ENCODE assay signal across 19 cellular contexts in the genomic region with DNA sequence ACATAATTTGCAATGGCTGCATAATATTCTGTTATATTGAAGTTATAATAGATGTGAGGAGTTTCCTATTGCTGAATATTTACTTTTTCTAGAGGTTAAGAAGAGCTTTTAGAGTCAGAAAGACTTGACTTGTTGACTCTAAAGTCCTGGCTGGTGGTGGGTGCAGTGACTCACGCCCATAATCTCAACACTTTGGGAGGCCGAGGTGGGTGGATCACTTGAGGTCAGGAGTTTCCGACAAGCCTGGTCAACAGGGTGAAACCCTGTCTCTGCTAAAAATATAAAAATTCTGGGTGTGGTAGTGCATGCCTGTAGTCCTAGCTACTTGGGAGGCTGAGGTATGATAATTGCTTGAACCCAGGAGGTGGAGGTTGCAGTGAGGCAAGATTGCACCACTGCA. TPM values are rescaled to one million over a fixed set of nuclear protein-coding genes. Genes with fewer than 3 reads are reported as not detected.
DNase-seq lines count a peak whose midpoint lies in the region; ATAC-seq, FAIRE-seq and TF ChIP-seq lines count a peak whose summit lies in the region.
"Had no signal": no experiment of that assay in that cellular context is flagged by ENCODE, and none has a peak within 500 bp of the region (broad histone marks: within the 10 kb centered on the region; RNA-seq: fewer than 3 reads in every experiment).

No MANE protein-coding gene starts in this region.

- H3K9me3 ChIP-seq in A549: no peaks in the 10 kb centered on the region
- H3K9me3 ChIP-seq in SJSA1 (replicated peaks): no peaks in the 10 kb centered on the region
- H3K9me3 ChIP-seq in neuronal stem cell (replicated peaks in 1 of 2; ENCODE audit: control insufficient read depth in 2 of 2, insufficient read depth in 1 of 2, low read depth in 1 of 2, low read length in 2 of 2): no peaks in the 10 kb centered on the region
- H3K9me3 ChIP-seq: vagina had no signal

- no peak for TF ChIP-seq EP300 in A549 (IDR thresholded peaks at IDR 0.05)

- H2BK12ac ChIP-seq in neuronal stem cell (ENCODE audit: low read length): no peak overlapping the region

- TF ChIP-seq POLR2A in A549 (IDR thresholded peaks at IDR 0.05; ENCODE audit: low read length): no peak

- peak in 1 of 2 experiments; percentile 57 for DNase-seq in A549 (ENCODE audit: low read depth in 1 of 2, low spot score in 1 of 2)
- peak; percentile 80 to 85 for DNase-seq in SJSA1 (ENCODE audit: low read depth in 1 of 2, low spot score in 2 of 2)
- DNase-seq in glomerular visceral epithelial cell (ENCODE audit: extremely low spot score): peak; percentile 55
- no peak for DNase-seq in activated T-cell treated with anti-CD3 and anti-CD28 coated beads, Interleukin-2, amount 50 U/mL, for 1 hour
- no peak for DNase-seq in activated CD4-positive, CD25-positive, alpha-beta regulatory T cell treated with anti-CD3 and anti-CD28 coated beads, Interleukin-2, amount 50 U/mL, for 72 hours
- no peak for DNase-seq in neuronal stem cell (ENCODE audit: low spot score)
- no peak for DNase-seq in cerebellar nuclear complex (lab: John Stamatoyannopoulos, UW)
- DNase-seq: activated naive CD4-positive, alpha-beta T cell treated with anti-CD3 and anti-CD28 coated beads, Interleukin-2, amount 50 U/mL, for 16 hours; activated T-cell treated with anti-CD3 and anti-CD28 coated beads, Interleukin-2, amount 50 U/mL, for 24 hours; CD4-positive, alpha-beta T cell; GOT3; NCI-H146; NCI-H345; occipital lobe; stimulated activated CD4-positive, alpha-beta T cell treated with anti-CD3 and anti-CD28 coated beads, Interleukin-2, amount 100 ng/mL, for 24 hours had no signal

- no peaks in the 10 kb centered on the region for H3K36me3 ChIP-seq in SJSA1
- H3K36me3 ChIP-seq in neuronal stem cell (replicated peaks in 1 of 2; ENCODE audit: control insufficient read depth in 2 of 2, insufficient read depth in 2 of 2, low read length in 2 of 2): no peaks in the 10 kb centered on the region
- H3K36me3 ChIP-seq: vagina had no signal

- no peaks in the 10 kb centered on the region for H3K79me1 ChIP-seq in neuronal stem cell (ENCODE audit: low read depth, low read length)

- 0 out of 3 replicates have a peak overlapping the region, but pooled peaks have one; percentile 16 for H3K4me2 ChIP-seq in A549
- H3K4me2 ChIP-seq in neuronal stem cell (ENCODE audit: insufficient read depth, low read length, poor library complexity, severe bottlenecking): no peak overlapping the region

- H4K8ac ChIP-seq in neuronal stem cell (ENCODE audit: low read depth, low read length): no peak overlapping the region

- H2BK5ac ChIP-seq in neuronal stem cell (ENCODE audit: low read length): no peak overlapping the region

- H2BK15ac ChIP-seq in neuronal stem cell (ENCODE audit: low read length): no peak overlapping the region

- POLR2A ChIA-PET in A549 (lab: Yijun Ruan, JAX): no interaction called here

- TF ChIP-seq CTCF in A549 (IDR thresholded peaks at IDR 0.05): no peak

- no peak overlapping the region for H3K9ac ChIP-seq in neuronal stem cell (ENCODE audit: low read depth, low read length, poor library complexity)

- H3K27me3 ChIP-seq in SJSA1 (replicated peaks) (no peaks in the 10 kb centered on the region), neuronal stem cell (ENCODE audit: control insufficient read depth in 3 of 3, insufficient read depth in 3 of 3, low read depth in 1 of 3, low read length in 3 of 3) (no peaks in the 10 kb centered on the region)
- H3K27me3 ChIP-seq: vagina had no signal

- ATAC-seq in A549: peak in 1 of 2 experiments; percentile 60; a peak in 3 of 6 replicates
- peak; percentile 65 for ATAC-seq in GM19351 (IDR thresholded peaks at IDR 0.05; ENCODE audit: unreplicated experiment)

- H3K18ac ChIP-seq in neuronal stem cell (ENCODE audit: low read length): no peak overlapping the region

- H4K91ac ChIP-seq in neuronal stem cell (ENCODE audit: low read depth, low read length, poor library complexity): no peak overlapping the region

- H3K4me3 ChIP-seq in A549 (no peak overlapping the region), SJSA1 (no peak overlapping the region), neuronal stem cell (ENCODE audit: low read length in 2 of 2) (no peak overlapping the region)
- H3K4me3 ChIP-seq: vagina had no signal

- no peak overlapping the region for H3K14ac ChIP-seq in neuronal stem cell (ENCODE audit: low read length)

- H2AFZ ChIP-seq in neuronal stem cell (ENCODE audit: low read length): no peak overlapping the region

- H3K4ac ChIP-seq in neuronal stem cell (ENCODE audit: low read length): no peak overlapping the region

- H3K4me1 ChIP-seq in A549 (no peaks in the 10 kb centered on the region), SJSA1 (replicated peaks) (peaks cover 25% of the 10 kb centered on the region), neuronal stem cell (ENCODE audit: control insufficient read depth in 2 of 2, insufficient read depth in 1 of 2, low read depth in 1 of 2, low read length in 2 of 2) (no peaks in the 10 kb centered on the region)
- H3K4me1 ChIP-seq: vagina had no signal

- 23% methylated on average over 3 of the region's 3 CpGs for WGBS in A549 (ENCODE audit: missing lambda C conversion rate)
- no CpG with 5 or more reads among the region's 3 CpGs for WGBS in neuronal stem cell (ENCODE audit: extremely low coverage in 2 of 2, insufficient read length in 2 of 2, insufficient replicate concordance in 1 of 2), 2 donors

- no peak overlapping the region for H2BK120ac ChIP-seq in neuronal stem cell (ENCODE audit: low read depth, low read length)

- no peak for TF ChIP-seq RAD21 in A549 (conservative IDR thresholded peaks at IDR 0.05 in 1 of 2, IDR thresholded peaks at IDR 0.05 in 1 of 2)

- no peak overlapping the region for H3K23ac ChIP-seq in neuronal stem cell (ENCODE audit: low read depth, low read length, poor library complexity)

- H3K27ac ChIP-seq in A549 (no peak overlapping the region), SJSA1 (no peak overlapping the region), neuronal stem cell (replicated peaks; ENCODE audit: low read length) (no peak overlapping the region)
- H3K27ac ChIP-seq: epithelial cell of prostate, RWPE1, vagina had no signal

- H2AK5ac ChIP-seq in neuronal stem cell (ENCODE audit: low read depth, low read length): no peak overlapping the region

- FAIRE-seq in A549 (lab: Jason Lieb, UNC): no peak

- CTCF ChIA-PET in A549 (lab: Yijun Ruan, JAX): interaction anchor here (1.7 kb wide), 1 partner anchor 8 kb away, joined by 9 read pairs; no protein-coding TSS in a partner anchor

TF ChIP-seq in A549, 52 proteins besides CTCF, POLR2A, EP300 and RAD21:
- TF ChIP-seq FOSL2 (IDR thresholded peaks at IDR 0.05): no peak
- 0 out of 2 replicates have a peak, but pooled peaks have one; percentile 8 for TF ChIP-seq FOSL2 (CRISPR knock-in tag; IDR thresholded peaks at IDR 0.05)
- no peak for TF ChIP-seq KDM1A (IDR thresholded peaks at IDR 0.05; ENCODE audit: low read depth)
- peak; percentile 15 for TF ChIP-seq MAFK (IDR thresholded peaks at IDR 0.05; ENCODE audit: partially characterized antibody)
- TF ChIP-seq, protein P1, sequence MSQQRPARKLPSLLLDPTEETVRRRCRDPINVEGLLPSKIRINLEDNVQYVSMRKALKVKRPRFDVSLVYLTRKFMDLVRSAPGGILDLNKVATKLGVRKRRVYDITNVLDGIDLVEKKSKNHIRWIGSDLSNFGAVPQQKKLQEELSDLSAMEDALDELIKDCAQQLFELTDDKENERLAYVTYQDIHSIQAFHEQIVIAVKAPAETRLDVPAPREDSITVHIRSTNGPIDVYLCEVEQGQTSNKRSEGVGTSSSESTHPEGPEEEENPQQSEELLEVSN (IDR thresholded peaks at IDR 0.05; ENCODE audit: borderline replicate concordance, low read depth): no peak

RNA-seq across cellular contexts. Expression of a gene that starts 33.9 kb away (rescaled TPM):
- polyA plus RNA-seq in A549 (2011; rRNA removed) (328 and 353 TPM in 2 replicates), A549 (2017; fragmentation: RNase III; extraction: RNeasy Plus Mini Kit Qiagen cat#74134 plus additional on column Dnase treatment) (294 to 325 TPM (median 298 TPM) in 3 replicates)
- 165 and 183 TPM in 2 replicates for polyA plus RNA-seq in A549 (2012; cell fraction: cytosol; rRNA removed)
- 109 and 174 TPM in 2 replicates for polyA plus RNA-seq in A549 (2012; cell fraction: nucleus; rRNA removed)
- polyA minus RNA-seq in A549 (2011; rRNA and poly(A)+ RNA removed): 313 and 331 TPM in 2 replicates
- total RNA-seq in SJSA1 (2014; rRNA removed; shearing (Covaris generic)): 13.1 and 18.3 TPM in 2 replicates
- 276 TPM for polyA plus RNA-seq in neuronal stem cell (2013, experiment 1 of 2)
- 257 TPM for polyA plus RNA-seq in neuronal stem cell (2013, experiment 2 of 2)

Comparison
In these comparisons a context has a peak if more than half of its experiments do, and no peak if none do; other contexts are left out.
1. DNase-seq: peak in SJSA1 (2 of 2) and glomerular visceral epithelial cell (single experiment); none in activated T-cell treated with anti-CD3 and anti-CD28 coated beads, Interleukin-2, amount 50 U/mL, for 1 hour (single experiment), activated CD4-positive, CD25-positive, alpha-beta regulatory T cell treated with anti-CD3 and anti-CD28 coated beads, Interleukin-2, amount 50 U/mL, for 72 hours (single experiment), neuronal stem cell (single experiment) and cerebellar nuclear complex (0 of 2).